Comparison of ENCODE assay signal across 8 cellular contexts in the genomic region with DNA sequence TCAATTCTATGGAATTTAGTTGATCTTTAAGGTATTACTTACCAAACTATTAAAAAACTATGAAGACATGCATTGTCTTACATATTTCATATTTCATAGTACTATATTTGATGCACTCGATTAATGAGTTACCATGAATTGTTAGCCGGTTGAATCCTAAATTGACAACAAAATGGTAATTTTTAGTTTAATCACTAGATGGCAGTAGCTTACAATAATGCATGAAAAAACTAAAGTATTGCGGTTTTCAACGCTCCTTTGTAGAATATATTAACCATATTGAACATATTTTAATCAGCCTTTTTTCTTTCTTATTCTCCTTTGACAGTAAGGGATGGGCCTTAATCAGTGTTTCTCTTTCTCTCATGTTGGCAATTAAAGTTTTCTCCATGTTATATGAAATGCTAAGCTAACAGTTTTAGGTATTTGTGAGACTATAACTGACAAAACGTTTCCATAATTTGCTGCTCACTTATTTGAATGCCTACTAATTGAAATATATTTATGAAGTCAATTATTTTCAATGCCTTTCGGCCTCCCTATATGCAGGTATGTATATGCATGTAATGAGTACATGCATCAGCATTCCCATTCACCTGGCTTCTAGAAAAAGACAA. TPM values are rescaled to one million over a fixed set of nuclear protein-coding genes. Genes with fewer than 3 reads are reported as not detected.
DNase-seq lines count a peak whose midpoint lies in the region; ATAC-seq and TF ChIP-seq lines count a peak whose summit lies in the region.

No MANE protein-coding gene starts in this region.

- H3K4me2 ChIP-seq in neural cell (ENCODE audit: low read length): no peak overlapping the region

- no peaks in the 10 kb centered on the region for H3K27me3 ChIP-seq in endodermal cell (ENCODE audit: control insufficient read depth, insufficient read depth, low read length, poor library complexity, severe bottlenecking)
- no peaks in the 10 kb centered on the region for H3K27me3 ChIP-seq in neural cell (ENCODE audit: insufficient read depth, low read depth, low read length)

- no peaks in the 10 kb centered on the region for H3K79me2 ChIP-seq in neural cell (replicated peaks; ENCODE audit: insufficient read depth, low read length)

- H3K9me3 Mint-ChIP-seq in endodermal cell: no peaks in the 10 kb centered on the region
- H3K9me3 Mint-ChIP-seq in activated T-helper 2 cell treated with anti-CD3 and anti-CD28 coated beads, Interferon-gamma antibody, Interleukin-2, Interleukin-4, amounts not matched to agents 10 μg/mL and 5 μg/mL and 100 μg/mL, durations not matched to agents 14 hours and 24 hours and 36 hours: no peaks in the 10 kb centered on the region

- H3K9me3 ChIP-seq in endodermal cell (ENCODE audit: control insufficient read depth, low read length): no peaks in the 10 kb centered on the region
- H3K9me3 ChIP-seq in neural cell (ENCODE audit: low read length): no peaks in the 10 kb centered on the region

- peak; percentile 31 for DNase-seq in AG20443 (ENCODE audit: low spot score)
- peak; percentile 9 for DNase-seq in OCI-M2 (lab: John Stamatoyannopoulos, UW; ENCODE audit: unreplicated experiment)
- no peak for DNase-seq in endodermal cell
- DNase-seq in activated T-helper 2 cell treated with anti-CD3 and anti-CD28 coated beads, Interferon-gamma antibody, Interleukin-2, Interleukin-4, amounts not matched to agents 10 μg/mL and 5 μg/mL and 100 μg/mL, durations not matched to agents 14 hours and 24 hours and 36 hours (ENCODE audit: low spot score): no peak

- H2AFZ ChIP-seq in neural cell (ENCODE audit: low read depth, low read length): no peak overlapping the region

- no peak overlapping the region for H3K4me3 Mint-ChIP-seq in endodermal cell
- no peak overlapping the region for H3K4me3 Mint-ChIP-seq in activated T-helper 2 cell treated with anti-CD3 and anti-CD28 coated beads, Interferon-gamma antibody, Interleukin-2, Interleukin-4, amounts not matched to agents 10 μg/mL and 5 μg/mL and 100 μg/mL, durations not matched to agents 14 hours and 24 hours and 36 hours (ENCODE audit: low read depth)

- intact Hi-C loops in activated T-helper 2 cell treated with anti-CD3 and anti-CD28 coated beads, Interferon-gamma antibody, Interleukin-2, Interleukin-4, amounts not matched to agents 10 μg/mL and 5 μg/mL and 100 μg/mL, durations not matched to agents 14 hours and 24 hours and 36 hours (cut with micrococcal nuclease): loop anchor here (1.0 to 2.0 kb wide), 2 partner anchors 48 to 624 kb away; partner anchors contain the start of gene ARL4A

- H3K4me1 Mint-ChIP-seq in endodermal cell: no peaks in the 10 kb centered on the region
- H3K4me1 Mint-ChIP-seq in activated T-helper 2 cell treated with anti-CD3 and anti-CD28 coated beads, Interferon-gamma antibody, Interleukin-2, Interleukin-4, amounts not matched to agents 10 μg/mL and 5 μg/mL and 100 μg/mL, durations not matched to agents 14 hours and 24 hours and 36 hours (ENCODE audit: low read depth): peaks cover 19% of the 10 kb centered on the region

- no peak overlapping the region for H3K4me3 ChIP-seq in endodermal cell (ENCODE audit: low read length)
- H3K4me3 ChIP-seq in neural cell (ENCODE audit: low read length): no peak overlapping the region

- TF ChIP-seq RAD21 in neural cell (conservative IDR thresholded peaks at IDR 0.05): peak; percentile 87

- H3K36me3 Mint-ChIP-seq in endodermal cell (ENCODE audit: low read depth): no peaks in the 10 kb centered on the region
- H3K36me3 Mint-ChIP-seq in activated T-helper 2 cell treated with anti-CD3 and anti-CD28 coated beads, Interferon-gamma antibody, Interleukin-2, Interleukin-4, amounts not matched to agents 10 μg/mL and 5 μg/mL and 100 μg/mL, durations not matched to agents 14 hours and 24 hours and 36 hours (ENCODE audit: low read depth): no peaks in the 10 kb centered on the region

- no peak for TF ChIP-seq POLR2A in GM18505 (IDR thresholded peaks at IDR 0.05; ENCODE audit: borderline replicate concordance, extremely low read depth, insufficient read depth, insufficient read length)

- H3K4me1 ChIP-seq in endodermal cell (ENCODE audit: control insufficient read depth, insufficient read depth, low read length): no peaks in the 10 kb centered on the region

- no peak for TF ChIP-seq EP300 in neural cell (conservative IDR thresholded peaks at IDR 0.05; ENCODE audit: poor library complexity, severe bottlenecking)

- H3K9ac ChIP-seq in endodermal cell (ENCODE audit: extremely low read depth, low read length, poor library complexity, severe bottlenecking): no peak overlapping the region
- H3K9ac ChIP-seq in neural cell (ENCODE audit: low read length): no peak overlapping the region

- no peak overlapping the region for H3K27ac ChIP-seq in endodermal cell (ENCODE audit: low read depth, low read length)
- no peak overlapping the region for H3K27ac ChIP-seq in neural cell (ENCODE audit: low read length)

- H3K27me3 Mint-ChIP-seq in endodermal cell (ENCODE audit: insufficient read depth): no peaks in the 10 kb centered on the region
- H3K27me3 Mint-ChIP-seq in activated T-helper 2 cell treated with anti-CD3 and anti-CD28 coated beads, Interferon-gamma antibody, Interleukin-2, Interleukin-4, amounts not matched to agents 10 μg/mL and 5 μg/mL and 100 μg/mL, durations not matched to agents 14 hours and 24 hours and 36 hours (ENCODE audit: low read depth): peaks cover 4% of the 10 kb centered on the region

- H3F3A ChIP-seq in neural cell (ENCODE audit: insufficient read depth, low read length, poor library complexity, severe bottlenecking): no peaks in the 10 kb centered on the region

- TF ChIP-seq CTCF in endodermal cell (conservative IDR thresholded peaks at IDR 0.05): peak; percentile 83
- TF ChIP-seq CTCF in neural cell (IDR thresholded peaks at IDR 0.05; ENCODE audit: poor library complexity, severe bottlenecking): peak; percentile 83

- ATAC-seq in GM18505 (IDR thresholded peaks at IDR 0.05; ENCODE audit: unreplicated experiment) (peak; percentile 37), HG03565 (IDR thresholded peaks at IDR 0.05; ENCODE audit: unreplicated experiment) (peak; percentile 40), HG03469 (IDR thresholded peaks at IDR 0.05; ENCODE audit: unreplicated experiment) (no peak)

- H3K9me2 ChIP-seq in neural cell (ENCODE audit: insufficient read depth, low read length): no peaks in the 10 kb centered on the region

- H3K27ac Mint-ChIP-seq in endodermal cell: no peak overlapping the region
- H3K27ac Mint-ChIP-seq in activated T-helper 2 cell treated with anti-CD3 and anti-CD28 coated beads, Interferon-gamma antibody, Interleukin-2, Interleukin-4, amounts not matched to agents 10 μg/mL and 5 μg/mL and 100 μg/mL, durations not matched to agents 14 hours and 24 hours and 36 hours: no peak overlapping the region

- no peaks in the 10 kb centered on the region for H4K20me1 ChIP-seq in neural cell (ENCODE audit: insufficient read depth)

- WGBS in endodermal cell (ENCODE audit: insufficient coverage in 1 of 2, insufficient read length in 1 of 2), 2 experiments: 0 to 51% methylated on average over 1 to 5 of the region's 6 CpGs

- H3K36me3 ChIP-seq in endodermal cell (ENCODE audit: control insufficient read depth, insufficient read depth, low read length): no peaks in the 10 kb centered on the region
- no peaks in the 10 kb centered on the region for H3K36me3 ChIP-seq in neural cell (ENCODE audit: insufficient read depth, low read length)

TF ChIP-seq in neural cell, 6 proteins besides CTCF, POLR2A, EP300 and RAD21:
- peak; percentile 86 for TF ChIP-seq SMC3 (conservative IDR thresholded peaks at IDR 0.05; ENCODE audit: poor library complexity)
- no peak for TF ChIP-seq EZH2 (IDR thresholded peaks at IDR 0.05; ENCODE audit: borderline replicate concordance, insufficient read depth, low read length, poor library complexity, severe bottlenecking)
- TF ChIP-seq POLR2AphosphoS5 (IDR thresholded peaks at IDR 0.05): no peak

RNA-seq across cellular contexts. Expression of gene ARL4A, which starts 48.5 kb away (rescaled TPM):
- 10 to 100 TPM; 19.1 to 26.4 TPM for total RNA-seq in endodermal cell
- 67.5 TPM for polyA plus RNA-seq in endodermal cell (2013, experiment 1 of 2)
- 56.6 TPM for polyA plus RNA-seq in endodermal cell (2013, experiment 2 of 2)
- 7.7 and 10.9 TPM in 2 replicates for polyA plus RNA-seq in neural cell
- polyA minus RNA-seq in neural cell: 13.9 and 16.1 TPM in 2 replicates
- total RNA-seq in activated T-helper 2 cell treated with anti-CD3 and anti-CD28 coated beads, Interferon-gamma antibody, Interleukin-2, Interleukin-4, amounts not matched to agents 10 μg/mL and 5 μg/mL and 100 μg/mL, durations not matched to agents 14 hours and 24 hours and 36 hours: 13.8 and 14.8 TPM in 2 replicates

Comparison
In these comparisons a context has a peak if more than half of its experiments do, and no peak if none do; other contexts are left out.
1. DNase-seq: peak in AG20443 (single experiment) and OCI-M2 (single experiment); none in endodermal cell (single experiment) and activated T-helper 2 cell treated with anti-CD3 and anti-CD28 coated beads, Interferon-gamma antibody, Interleukin-2, Interleukin-4, amounts not matched to agents 10 μg/mL and 5 μg/mL and 100 μg/mL, durations not matched to agents 14 hours and 24 hours and 36 hours (single experiment).